Comparison of ENCODE assay signal across 17 cellular contexts in genomic region chr2:241237949-241238371, GRCh38. TPM values are rescaled to one million over a fixed set of nuclear protein-coding genes. Genes with fewer than 3 reads are reported as not detected.
DNase-seq lines count a peak whose midpoint lies in the region; ATAC-seq and TF ChIP-seq lines count a peak whose summit lies in the region.
"Had no signal": no experiment of that assay in that cellular context is flagged by ENCODE, and none has a peak within 500 bp of the region (broad histone marks: within the 10 kb centered on the region; RNA-seq: fewer than 3 reads in every experiment).

No MANE protein-coding gene starts in this region.

- peaks cover 87% of the 10 kb centered on the region for H3K36me3 Mint-ChIP-seq in activated CD4-positive, alpha-beta T cell treated with anti-CD3 and anti-CD28 coated beads, Interleukin-2, amount 10 ng/mL, durations not matched to agents 24 days and 14 days (ENCODE audit: low read depth)
- H3K36me3 Mint-ChIP-seq in activated CD4-positive, alpha-beta T cell treated with anti-CD3 and anti-CD28 coated beads for 36 hours (ENCODE audit: low read depth) = peaks cover 91% of the 10 kb centered on the region
- peaks cover 87% of the 10 kb centered on the region for H3K36me3 Mint-ChIP-seq in endothelial cell (ENCODE audit: low read depth, unreplicated experiment)
- peaks cover 88% of the 10 kb centered on the region for H3K36me3 Mint-ChIP-seq in activated CD4-positive, alpha-beta memory T cell treated with anti-CD3 and anti-CD28 coated beads, Interleukin-2, amount 10 ng/mL, durations not matched to agents 7 days and 5 days (ENCODE audit: low read depth)

- TF ChIP-seq CTCF in RWPE1 (conservative IDR thresholded peaks at IDR 0.05; ENCODE audit: low read depth) (no peak), endothelial cell (IDR thresholded peaks at IDR 0.05; ENCODE audit: unreplicated experiment) (no peak), sigmoid colon (IDR thresholded peaks at IDR 0.05) (no peak)

- 92 to 95% methylated on average over 12 of the region's 12 CpGs for WGBS in sigmoid colon, 2 donors

- 0 out of 2 replicates have a peak overlapping the region, but pooled peaks have one; percentile 5 for H3K27ac ChIP-seq in RWPE1
- no peak overlapping the region for H3K27ac ChIP-seq in sigmoid colon
- H3K27ac ChIP-seq: BLaER1 treated with 17β-estradiol and CSF1 and Interleukin-3, amounts not matched to agents 10 nM and 100 nM; SJCRH30 had no signal

- intact Hi-C loops in activated CD4-positive, alpha-beta T cell treated with anti-CD3 and anti-CD28 coated beads, Interleukin-2, amount 10 ng/mL, durations not matched to agents 24 days and 14 days (cut with micrococcal nuclease) = no loop called here
- intact Hi-C loops in activated CD4-positive, alpha-beta T cell treated with anti-CD3 and anti-CD28 coated beads for 36 hours (cut with DNase I, micrococcal nuclease) = no loop called here
- intact Hi-C loops in sigmoid colon (cut with DNase I) = no loop called here

- no peak overlapping the region for H3K4me3 ChIP-seq in sigmoid colon
- H3K4me3 ChIP-seq: BLaER1 treated with 17β-estradiol and CSF1 and Interleukin-3, amounts not matched to agents 10 nM and 100 nM; SJCRH30 had no signal

- no peak for ATAC-seq in activated CD4-positive, alpha-beta T cell treated with anti-CD3 and anti-CD28 coated beads for 36 hours
- ATAC-seq: HCT116 had no signal

- H3K27me3 Mint-ChIP-seq in activated CD4-positive, alpha-beta T cell treated with anti-CD3 and anti-CD28 coated beads, Interleukin-2, amount 10 ng/mL, durations not matched to agents 24 days and 14 days = no peaks in the 10 kb centered on the region
- no peaks in the 10 kb centered on the region for H3K27me3 Mint-ChIP-seq in activated CD4-positive, alpha-beta T cell treated with anti-CD3 and anti-CD28 coated beads for 36 hours
- peaks cover 5% of the 10 kb centered on the region for H3K27me3 Mint-ChIP-seq in endothelial cell (ENCODE audit: unreplicated experiment)
- no peaks in the 10 kb centered on the region for H3K27me3 Mint-ChIP-seq in activated CD4-positive, alpha-beta memory T cell treated with anti-CD3 and anti-CD28 coated beads, Interleukin-2, amount 10 ng/mL, durations not matched to agents 7 days and 5 days
- H3K27me3 Mint-ChIP-seq: CD8-positive, alpha-beta memory T cell had no signal

- peaks cover 74 to 100% (median 93%) of the 10 kb centered on the region in 4 donors for H3K36me3 ChIP-seq in sigmoid colon

- no peaks in the 10 kb centered on the region for H3K9me3 ChIP-seq in sigmoid colon
- H3K9me3 ChIP-seq: BLaER1 treated with 17β-estradiol and CSF1 and Interleukin-3, amounts not matched to agents 10 nM and 100 nM; SJCRH30 had no signal

- no peak overlapping the region for H3K4me3 Mint-ChIP-seq in activated CD4-positive, alpha-beta T cell treated with anti-CD3 and anti-CD28 coated beads, Interleukin-2, amount 10 ng/mL, durations not matched to agents 24 days and 14 days
- no peak overlapping the region for H3K4me3 Mint-ChIP-seq in activated CD4-positive, alpha-beta T cell treated with anti-CD3 and anti-CD28 coated beads for 36 hours
- H3K4me3 Mint-ChIP-seq in endothelial cell (ENCODE audit: unreplicated experiment) = peak overlapping the region; percentile 78
- H3K4me3 Mint-ChIP-seq in activated CD4-positive, alpha-beta memory T cell treated with anti-CD3 and anti-CD28 coated beads, Interleukin-2, amount 10 ng/mL, durations not matched to agents 7 days and 5 days = no peak overlapping the region
- H3K4me3 Mint-ChIP-seq: CD8-positive, alpha-beta memory T cell had no signal

- H3K27ac Mint-ChIP-seq in activated CD4-positive, alpha-beta T cell treated with anti-CD3 and anti-CD28 coated beads, Interleukin-2, amount 10 ng/mL, durations not matched to agents 24 days and 14 days = peak overlapping the region; percentile 40
- H3K27ac Mint-ChIP-seq in activated CD4-positive, alpha-beta T cell treated with anti-CD3 and anti-CD28 coated beads for 36 hours = no peak overlapping the region
- H3K27ac Mint-ChIP-seq in endothelial cell (ENCODE audit: unreplicated experiment) = no peak overlapping the region
- H3K27ac Mint-ChIP-seq in activated CD4-positive, alpha-beta memory T cell treated with anti-CD3 and anti-CD28 coated beads, Interleukin-2, amount 10 ng/mL, durations not matched to agents 7 days and 5 days = no peak overlapping the region

- CTCF ChIA-PET in activated CD4-positive, alpha-beta T cell treated with anti-CD3 and anti-CD28 coated beads for 36 hours (lab: Charles Lee) = no interaction called here
- CTCF ChIA-PET in RWPE1 (lab: Yijun Ruan, JAX) = no interaction called here
- CTCF ChIA-PET in activated CD4-positive, alpha-beta memory T cell treated with anti-CD3 and anti-CD28 coated beads, Interleukin-2, amount 10 ng/mL, durations not matched to agents 7 days and 5 days (lab: Charles Lee) = no interaction called here

- POLR2A ChIA-PET in activated CD4-positive, alpha-beta T cell treated with anti-CD3 and anti-CD28 coated beads for 36 hours (lab: Charles Lee) = no interaction called here
- POLR2A ChIA-PET in RWPE1 (lab: Yijun Ruan, JAX; ENCODE audit: low non-redundant PET) = no interaction called here
- POLR2A ChIA-PET in activated CD4-positive, alpha-beta memory T cell treated with anti-CD3 and anti-CD28 coated beads, Interleukin-2, amount 10 ng/mL, durations not matched to agents 7 days and 5 days (lab: Charles Lee) = interaction anchor here (0.7 kb wide), 1 partner anchor 10 kb away, joined by 3 read pairs; no protein-coding TSS in a partner anchor

- no peak for TF ChIP-seq POLR2A in sigmoid colon (IDR thresholded peaks at IDR 0.05)

- H3K4me1 ChIP-seq in sigmoid colon = no peaks in the 10 kb centered on the region
- H3K4me1 ChIP-seq: SJCRH30 had no signal

- no peaks in the 10 kb centered on the region for H3K9me3 Mint-ChIP-seq in activated CD4-positive, alpha-beta T cell treated with anti-CD3 and anti-CD28 coated beads, Interleukin-2, amount 10 ng/mL, durations not matched to agents 24 days and 14 days
- no peaks in the 10 kb centered on the region for H3K9me3 Mint-ChIP-seq in activated CD4-positive, alpha-beta T cell treated with anti-CD3 and anti-CD28 coated beads for 36 hours (ENCODE audit: low read depth)
- H3K9me3 Mint-ChIP-seq in endothelial cell (ENCODE audit: unreplicated experiment) = no peaks in the 10 kb centered on the region
- no peaks in the 10 kb centered on the region for H3K9me3 Mint-ChIP-seq in activated CD4-positive, alpha-beta memory T cell treated with anti-CD3 and anti-CD28 coated beads, Interleukin-2, amount 10 ng/mL, durations not matched to agents 7 days and 5 days
- H3K9me3 Mint-ChIP-seq: CD8-positive, alpha-beta memory T cell had no signal

- no peaks in the 10 kb centered on the region for H3K27me3 ChIP-seq in sigmoid colon
- H3K27me3 ChIP-seq: BLaER1 treated with 17β-estradiol and CSF1 and Interleukin-3, amounts not matched to agents 10 nM and 100 nM; SJCRH30 had no signal

- H3K4me1 Mint-ChIP-seq in activated CD4-positive, alpha-beta T cell treated with anti-CD3 and anti-CD28 coated beads, Interleukin-2, amount 10 ng/mL, durations not matched to agents 24 days and 14 days = no peaks in the 10 kb centered on the region
- no peaks in the 10 kb centered on the region for H3K4me1 Mint-ChIP-seq in activated CD4-positive, alpha-beta T cell treated with anti-CD3 and anti-CD28 coated beads for 36 hours
- peaks cover 17% of the 10 kb centered on the region for H3K4me1 Mint-ChIP-seq in endothelial cell (ENCODE audit: unreplicated experiment)
- H3K4me1 Mint-ChIP-seq in activated CD4-positive, alpha-beta memory T cell treated with anti-CD3 and anti-CD28 coated beads, Interleukin-2, amount 10 ng/mL, durations not matched to agents 7 days and 5 days = no peaks in the 10 kb centered on the region

- no peak for DNase-seq in activated CD4-positive, alpha-beta T cell treated with anti-CD3 and anti-CD28 coated beads, Interleukin-2, amount 10 ng/mL, durations not matched to agents 24 days and 14 days
- DNase-seq in activated CD4-positive, alpha-beta T cell treated with anti-CD3 and anti-CD28 coated beads for 36 hours = no peak
- no peak for DNase-seq in RWPE1 (ENCODE audit: low spot score)
- no peak for DNase-seq in endothelial cell (ENCODE audit: low spot score)
- DNase-seq in sigmoid colon = peak; percentile 52
- no peak for DNase-seq in 8988T
- no peak for DNase-seq in activated CD4-positive, alpha-beta memory T cell treated with anti-CD3 and anti-CD28 coated beads, Interleukin-2, amount 10 ng/mL, durations not matched to agents 7 days and 5 days
- no peak for DNase-seq in DMS114 treated with DMSO at 0.1 percent for 48 hours (lab: John Stamatoyannopoulos, UW; ENCODE audit: unreplicated experiment)
- DNase-seq: KG1; NCI-H1105; NCI-H187; NCI-H226; NK-92 treated with Interleukin-12 subunit alpha and Interleukin-12 subunit beta, amount 100 ng/mL, for 24 hours; SJCRH30 had no signal

- TF ChIP-seq EP300 in sigmoid colon (IDR thresholded peaks at IDR 0.05) = no peak

RNA-seq across cellular contexts. Expression of gene ANO7, which starts 49.5 kb away (rescaled TPM):
- total RNA-seq in activated CD4-positive, alpha-beta T cell treated with anti-CD3 and anti-CD28 coated beads, Interleukin-2, amount 10 ng/mL, durations not matched to agents 24 days and 14 days = 2.8 and 3.5 TPM in 2 replicates
- total RNA-seq in activated CD4-positive, alpha-beta T cell treated with anti-CD3 and anti-CD28 coated beads for 36 hours = 1 to 10 TPM; 2.1 to 2.4 TPM
- 16.1 TPM for total RNA-seq in endothelial cell (ENCODE audit: unreplicated experiment)
- 1 to 10 TPM in 1 of 4 donors, under 1 TPM in 1, not detected in 2; 0.41 to 1.7 TPM for total RNA-seq in sigmoid colon
- polyA plus RNA-seq in sigmoid colon = 10 to 100 TPM in 1 of 3 donors, 1 to 10 TPM in 2; 3.9 to 39.2 (median 7.8) TPM
- total RNA-seq in activated CD4-positive, alpha-beta memory T cell treated with anti-CD3 and anti-CD28 coated beads, Interleukin-2, amount 10 ng/mL, durations not matched to agents 7 days and 5 days = under 1 TPM; 0.53 to 0.91 TPM
- polyA plus RNA-seq: CD8-positive, alpha-beta memory T cell had no signal
